35 cellular contexts compared by ENCODE assay signal in the genomic region with DNA sequence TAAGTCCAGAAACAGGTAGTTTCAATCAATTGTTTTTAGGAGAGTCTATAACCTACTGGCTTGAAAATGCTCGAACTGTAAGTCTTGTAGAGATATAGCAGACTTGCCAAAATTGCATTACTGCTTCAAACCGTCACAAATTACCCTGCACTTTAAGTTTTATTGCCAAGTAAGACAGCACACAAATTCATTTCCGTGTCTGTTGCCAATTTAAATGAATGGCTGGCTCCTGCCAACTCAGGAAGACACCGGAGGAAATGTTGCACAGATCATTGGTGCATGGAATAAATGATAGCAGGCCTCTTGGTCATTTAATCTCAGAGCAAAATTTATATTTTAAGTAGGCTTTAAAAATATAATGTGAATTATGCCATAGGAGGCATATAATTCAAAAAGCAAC.
"Had no signal": no experiment of that assay in that cellular context is flagged by ENCODE, and none has a peak within 500 bp of the region (broad histone marks: within the 10 kb centered on the region; RNA-seq: fewer than 3 reads in every experiment).

No MANE protein-coding gene starts in this region.

- H3K9me3 ChIP-seq: adrenal gland, Peyer's patch, SJSA1 had no signal

- H3K4me3 ChIP-seq: adrenal gland, Peyer's patch, SJSA1 had no signal

- H3K27ac ChIP-seq: adrenal gland, Peyer's patch, SJSA1 had no signal

- H3K27me3 ChIP-seq: adrenal gland, Peyer's patch, SJSA1 had no signal

- H3K36me3 Mint-ChIP-seq: activated CD4-positive, alpha-beta memory T cell treated with anti-CD3 and anti-CD28 coated beads for 36 hours; brain; WTC11 had no signal

- H3K27me3 Mint-ChIP-seq: activated CD4-positive, alpha-beta memory T cell treated with anti-CD3 and anti-CD28 coated beads for 36 hours had no signal

- H3K36me3 ChIP-seq: adrenal gland, Peyer's patch, SJSA1 had no signal

- DNase-seq: activated CD4-positive, alpha-beta memory T cell treated with anti-CD3 and anti-CD28 coated beads for 36 hours; activated CD4-positive, alpha-beta T cell treated with anti-CD3 and anti-CD28 coated beads for 4 hours; activated CD4-positive, alpha-beta T cell treated with anti-CD3 and anti-CD28 coated beads, Interleukin-2, amount 50 U/mL, for 1 hour; activated CD4-positive, CD25-positive, alpha-beta regulatory T cell treated with anti-CD3 and anti-CD28 coated beads, Interleukin-2, amount 50 U/mL, for 72 hours; activated CD8-positive, alpha-beta memory T cell treated with anti-CD3 and anti-CD28 coated beads, Interleukin-2, amount 50 U/mL, for 4 hours; activated gamma-delta T cell treated with Interleukin-2 at 50 U/mL for 16 hours; activated naive CD4-positive, alpha-beta T cell treated with anti-CD3 and anti-CD28 coated beads for 36 hours; activated T-cell treated with anti-CD3 and anti-CD28 coated beads for 4 hours; activated T-cell treated with anti-CD3 and anti-CD28 coated beads, Interleukin-2, amount 50 U/mL, for 4 hours; adrenal gland; caudate nucleus; cerebellar nuclear complex; Kasumi-1; KG1; NCI-H1092 treated with DMSO at 0.1 percent for 48 hours; NCI-H1417; NCI-H146; NCI-H187; NCI-H2029 treated with DMSO at 0.1 percent for 48 hours; NCI-H2107; NCI-H2171; NCI-H510A treated with DMSO at 0.1 percent for 48 hours; NCI-H526 treated with DMSO at 0.1 percent for 48 hours; NCI-H774; PC-3; Peyer's patch; RPMI8226; SHP77 treated with DMSO at 0.1 percent for 48 hours had no signal

- H3K9me3 Mint-ChIP-seq: brain had no signal

- H3K4me1 Mint-ChIP-seq: brain, WTC11 had no signal

- H3K4me3 Mint-ChIP-seq: activated CD4-positive, alpha-beta memory T cell treated with anti-CD3 and anti-CD28 coated beads for 36 hours; activated naive CD4-positive, alpha-beta T cell treated with anti-CD3 and anti-CD28 coated beads for 36 hours; activated T-cell treated with anti-CD3 and anti-CD28 coated beads, Interleukin-2, amount 50 U/mL, for 4 hours; activated T-helper 1 cell treated with anti-CD3 and anti-CD28 coated beads, Interleukin-12 subunit alpha, Interleukin-12 subunit beta, Interleukin-2, Interleukin-4 antibody, amounts not matched to agents 30 ng/mL and 10 ng/mL and 1 ng/mL, durations not matched to agents 14 hours and 24 hours and 36 hours; brain; T-helper 1 cell treated with Interleukin-12 subunit alpha and Interleukin-12 subunit beta and Interleukin-4 antibody, amounts not matched to agents 30 μg/mL and 1 μg/mL, for 36 hours; T-helper 2 cell treated with Interferon-gamma antibody and Interleukin-4, amounts not matched to agents 5 μg/mL and 100 μg/mL, for 36 hours; WTC11 had no signal

- H3K27ac Mint-ChIP-seq: activated CD4-positive, alpha-beta memory T cell treated with anti-CD3 and anti-CD28 coated beads for 36 hours; activated naive CD4-positive, alpha-beta T cell treated with anti-CD3 and anti-CD28 coated beads for 36 hours; activated naive CD4-positive, alpha-beta T cell treated with anti-CD3 and anti-CD28 coated beads, Interleukin-2, amount 50 U/mL, for 72 hours; activated T-helper 1 cell treated with anti-CD3 and anti-CD28 coated beads, Interleukin-12 subunit alpha, Interleukin-12 subunit beta, Interleukin-2, Interleukin-4 antibody, amounts not matched to agents 30 ng/mL and 10 ng/mL and 1 ng/mL, durations not matched to agents 14 hours and 24 hours and 36 hours; brain; T-helper 1 cell treated with Interleukin-12 subunit alpha and Interleukin-12 subunit beta and Interleukin-4 antibody, amounts not matched to agents 30 μg/mL and 1 μg/mL, for 36 hours; T-helper 2 cell treated with Interferon-gamma antibody and Interleukin-4, amounts not matched to agents 5 μg/mL and 100 μg/mL, for 36 hours; WTC11 had no signal

- H3K4me1 ChIP-seq: adrenal gland, Peyer's patch, SJSA1 had no signal
